3 cellular contexts compared by ENCODE assay signal in genomic region chr19:1756705-1757445, GRCh38.
TF ChIP-seq lines count a peak whose summit lies in the region.

No MANE protein-coding gene starts in this region.

TF ChIP-seq in SK-N-SH, 30 proteins besides CTCF, POLR2A, EP300 and RAD21 (continued from another document):
- no peak for TF ChIP-seq USF1 (IDR thresholded peaks at IDR 0.05; ENCODE audit: borderline replicate concordance, low read depth)

TF ChIP-seq in SK-N-SH treated with all-trans-retinoic acid at 6 μM for 48 hours, 23 proteins besides CTCF, POLR2A, EP300 and RAD21 (continued from another document):
- TF ChIP-seq CREB5 (CRISPR knock-in tag; IDR thresholded peaks at IDR 0.05; ENCODE audit: low read depth) = no peak
- TF ChIP-seq ZFP3 (CRISPR knock-in tag; IDR thresholded peaks at IDR 0.05) = no peak
- TF ChIP-seq RARB (CRISPR knock-in tag; IDR thresholded peaks at IDR 0.05) = no peak
- TF ChIP-seq ZC3H10 (CRISPR knock-in tag; IDR thresholded peaks at IDR 0.05) = no peak
- TF ChIP-seq TSHZ2 (CRISPR knock-in tag; IDR thresholded peaks at IDR 0.05) = no peak
- no peak for TF ChIP-seq ZNF8 (CRISPR knock-in tag; IDR thresholded peaks at IDR 0.05)
- no peak for TF ChIP-seq CSRNP3 (CRISPR knock-in tag; IDR thresholded peaks at IDR 0.05)
- TF ChIP-seq SNAI2 (CRISPR knock-in tag; IDR thresholded peaks at IDR 0.05) = no peak
- TF ChIP-seq TOX (CRISPR knock-in tag; IDR thresholded peaks at IDR 0.05; ENCODE audit: borderline replicate concordance) = no peak
- TF ChIP-seq TCF4 (CRISPR knock-in tag; IDR thresholded peaks at IDR 0.05; ENCODE audit: borderline replicate concordance) = no peak
- TF ChIP-seq PATZ1 (CRISPR knock-in tag; IDR thresholded peaks at IDR 0.05; ENCODE audit: borderline replicate concordance) = no peak

TF ChIP-seq in WTC11, 78 proteins besides CTCF, POLR2A, EP300 and RAD21 (continued from another document):
- TF ChIP-seq ZNF532 (CRISPR knock-in tag; IDR thresholded peaks at IDR 0.05; ENCODE audit: borderline replicate concordance) (no peak), MXD4 (CRISPR knock-in tag; IDR thresholded peaks at IDR 0.05; ENCODE audit: borderline replicate concordance) (no peak)
